ENCODE assay signal across 9 cellular contexts in genomic region chr10:127922675-127923366, GRCh38. TPM values are rescaled to one million over a fixed set of nuclear protein-coding genes. Genes with fewer than 3 reads are reported as not detected.
DNase-seq lines count a peak whose midpoint lies in the region; ATAC-seq and TF ChIP-seq lines count a peak whose summit lies in the region.
"Had no signal": no experiment of that assay in that cellular context is flagged by ENCODE, and none has a peak within 500 bp of the region (broad histone marks: within the 10 kb centered on the region; RNA-seq: fewer than 3 reads in every experiment).

No MANE protein-coding gene starts in this region.

- intact Hi-C loops in left ventricle myocardium superior (cut with micrococcal nuclease): no loop called here

- in situ Hi-C loops in astrocyte of the cerebellum (cut with HindIII; ENCODE audit: low sequenced_read_pairs): no loop called here

- ATAC-seq in left ventricle myocardium superior (peak; percentile 91), GM21381 (IDR thresholded peaks at IDR 0.05; ENCODE audit: unreplicated experiment) (no peak)
- no peak for ATAC-seq in stimulated activated naive CD8-positive, alpha-beta T cell treated with anti-CD3 and anti-CD28 coated beads, Interleukin-15, Interleukin-2, amounts not matched to agents 100 U/mL and 50 U/mL, for 24 hours
- ATAC-seq: activated T-helper 17 cell treated with anti-CD3 and anti-CD28 coated beads, Interleukin-2, amount 50 U/mL, for 72 hours had no signal

- H3K4me3 ChIP-seq in astrocyte of the cerebellum (ENCODE audit: low read depth, low read length) (no peak overlapping the region), skeletal muscle cell (ENCODE audit: low read depth, low read length) (no peak overlapping the region)

- peak; percentile 70 for DNase-seq in ELF-1 (ENCODE audit: low read depth, low spot score)
- peak; percentile 90 for DNase-seq in astrocyte of the cerebellum (ENCODE audit: low read depth)
- peak; percentile 92 for DNase-seq in left ventricle myocardium superior
- peak; percentile 38 for DNase-seq in skeletal muscle cell (ENCODE audit: low read depth)
- DNase-seq in stimulated activated naive CD8-positive, alpha-beta T cell treated with anti-CD3 and anti-CD28 coated beads, Interleukin-15, Interleukin-2, amounts not matched to agents 100 U/mL and 50 U/mL, for 24 hours: no peak
- DNase-seq in superior temporal gyrus (ENCODE audit: extremely low spot score): no peak
- no peak for DNase-seq in T-helper 9 cell

- no peak for TF ChIP-seq CTCF in astrocyte of the cerebellum (IDR thresholded peaks at IDR 0.05; ENCODE audit: low read depth, low read length, missing control alignments)

RNA-seq across cellular contexts. Expression of gene PTPRE, which starts 15.9 kb away (rescaled TPM):
- 15.1 TPM for total RNA-seq in left ventricle myocardium superior

RNA-seq across cellular contexts. Expression of gene CLRN3, which starts 30.1 kb away (rescaled TPM):
- total RNA-seq in left ventricle myocardium superior: not detected
- total RNA-seq: activated T-helper 17 cell treated with anti-CD3 and anti-CD28 coated beads, Interleukin-2, amount 50 U/mL, for 72 hours had no signal

Comparison
In these comparisons a context has a peak if more than half of its experiments do, and no peak if none do; other contexts are left out.
1. DNase-seq: peak in ELF-1 (single experiment), astrocyte of the cerebellum (single experiment), left ventricle myocardium superior (single experiment) and skeletal muscle cell (single experiment); none in stimulated activated naive CD8-positive, alpha-beta T cell treated with anti-CD3 and anti-CD28 coated beads, Interleukin-15, Interleukin-2, amounts not matched to agents 100 U/mL and 50 U/mL, for 24 hours (single experiment), superior temporal gyrus (single experiment) and T-helper 9 cell (single experiment).